21 cellular contexts compared by ENCODE assay signal in genomic region chr1:93705897-93706500, GRCh38. TPM values are rescaled to one million over a fixed set of nuclear protein-coding genes. Genes with fewer than 3 reads are reported as not detected.
DNase-seq lines count a peak whose midpoint lies in the region; ATAC-seq, FAIRE-seq and TF ChIP-seq lines count a peak whose summit lies in the region.
"Had no signal": no experiment of that assay in that cellular context is flagged by ENCODE, and none has a peak within 500 bp of the region (broad histone marks: within the 10 kb centered on the region; RNA-seq: fewer than 3 reads in every experiment).

No MANE protein-coding gene starts in this region.

- FAIRE-seq in GM12892 (lab: Jason Lieb, UNC), result peak; percentile 73

- CTCF ChIA-PET in CD8-positive, alpha-beta memory T cell (lab: Charles Lee), result no interaction called here
- CTCF ChIA-PET in Calu3 (lab: Charles Lee), result interaction anchor here (0.8 kb wide), 1 partner anchor 74 kb away, joined by 3 read pairs; no protein-coding TSS in a partner anchor

- H3K9me3 ChIP-seq in BLaER1 (no peaks in the 10 kb centered on the region), endodermal cell (ENCODE audit: control insufficient read depth, low read length) (no peaks in the 10 kb centered on the region)
- H3K9me3 ChIP-seq in CD8-positive, alpha-beta memory T cell (ENCODE audit: low read length), result no peaks in the 10 kb centered on the region
- H3K9me3 ChIP-seq: esophagus squamous epithelium, mucosa of descending colon, sigmoid colon, SK-N-SH, transverse colon had no signal

- peaks cover 100% of the 10 kb centered on the region for H3K4me1 ChIP-seq in BLaER1
- H3K4me1 ChIP-seq in endodermal cell (ENCODE audit: control insufficient read depth, insufficient read depth, low read length), result peaks cover 30% of the 10 kb centered on the region
- peaks cover 3% of the 10 kb centered on the region for H3K4me1 ChIP-seq in CD8-positive, alpha-beta memory T cell (ENCODE audit: insufficient read depth, low read length)

- TF ChIP-seq POLR2A in GM12892 (IDR thresholded peaks at IDR 0.05; ENCODE audit: low read depth, low read length), result no peak

- H3K4me1 Mint-ChIP-seq in endodermal cell (peaks cover 55% of the 10 kb centered on the region), Calu3 (ENCODE audit: low read depth, unreplicated experiment) (peaks cover 27% of the 10 kb centered on the region)
- H3K4me1 Mint-ChIP-seq in CD8-positive, alpha-beta memory T cell, result peaks cover 3 to 20% (median 7%) of the 10 kb centered on the region in 3 donors

- intact Hi-C loops in Calu3 (cut with micrococcal nuclease; ENCODE audit: unreplicated experiment), result no loop called here

- H3K27me3 ChIP-seq in BLaER1 (no peaks in the 10 kb centered on the region), endodermal cell (ENCODE audit: control insufficient read depth, insufficient read depth, low read length, poor library complexity, severe bottlenecking) (no peaks in the 10 kb centered on the region)
- H3K27me3 ChIP-seq in CD8-positive, alpha-beta memory T cell (ENCODE audit: insufficient read depth, low read length, poor library complexity, severe bottlenecking), result no peaks in the 10 kb centered on the region
- H3K27me3 ChIP-seq: esophagus squamous epithelium, sigmoid colon, transverse colon had no signal

- 85 to 100% methylated on average over 1 to 2 of the region's 2 CpGs for WGBS in endodermal cell (ENCODE audit: insufficient coverage in 1 of 2, insufficient read length in 1 of 2), 2 experiments

- no TSS peak for BruUV-seq in Calu3 (replicated peaks; lab: Mats Ljungman, UMichigan)

- POLR2A ChIA-PET in CD8-positive, alpha-beta memory T cell (lab: Charles Lee), result no interaction called here

- no peaks in the 10 kb centered on the region for H4K20me1 ChIP-seq in BLaER1

- H3K27ac ChIP-seq in BLaER1 (peak overlapping the region; percentile 61), endodermal cell (ENCODE audit: low read depth, low read length) (no peak overlapping the region)
- no peak overlapping the region for H3K27ac ChIP-seq in CD8-positive, alpha-beta memory T cell (ENCODE audit: low read depth, low read length)
- H3K27ac ChIP-seq: coronary artery, sigmoid colon, transverse colon had no signal

- no peak for ATAC-seq in HG02571 (IDR thresholded peaks at IDR 0.05; ENCODE audit: unreplicated experiment)
- ATAC-seq: activated T-helper 17 cell treated with anti-CD3 and anti-CD28 coated beads, Interleukin-2, amount 50 U/mL, for 72 hours; mucosa of descending colon had no signal

- H3K36me3 Mint-ChIP-seq in endodermal cell (ENCODE audit: low read depth) (no peaks in the 10 kb centered on the region), Calu3 (ENCODE audit: insufficient read depth, unreplicated experiment) (peaks cover 7% of the 10 kb centered on the region)
- no peaks in the 10 kb centered on the region for H3K36me3 Mint-ChIP-seq in CD8-positive, alpha-beta memory T cell

- H3K36me3 ChIP-seq in BLaER1 (no peaks in the 10 kb centered on the region), endodermal cell (ENCODE audit: control insufficient read depth, insufficient read depth, low read length) (no peaks in the 10 kb centered on the region)
- H3K36me3 ChIP-seq in CD8-positive, alpha-beta memory T cell (ENCODE audit: insufficient read depth, low read length), result no peaks in the 10 kb centered on the region
- H3K36me3 ChIP-seq: esophagus squamous epithelium, sigmoid colon, transverse colon had no signal

- H3K9ac ChIP-seq in BLaER1, result no peak overlapping the region
- H3K9ac ChIP-seq in endodermal cell (ENCODE audit: extremely low read depth, low read length, poor library complexity, severe bottlenecking), result no peak overlapping the region
- H3K9ac ChIP-seq: SK-N-SH had no signal

- peak overlapping the region; percentile 69 for H3K4me2 ChIP-seq in BLaER1
- H3K4me2 ChIP-seq: SK-N-SH had no signal

- H3K27me3 Mint-ChIP-seq in endodermal cell (ENCODE audit: insufficient read depth) (no peaks in the 10 kb centered on the region), Calu3 (ENCODE audit: unreplicated experiment) (no peaks in the 10 kb centered on the region)
- no peaks in the 10 kb centered on the region for H3K27me3 Mint-ChIP-seq in CD8-positive, alpha-beta memory T cell
- H3K27me3 Mint-ChIP-seq: activated CD4-positive, alpha-beta memory T cell treated with anti-CD3 and anti-CD28 coated beads, Interleukin-2, amount 10 ng/mL, durations not matched to agents 7 days and 5 days; activated T-helper 17 cell treated with anti-CD3 and anti-CD28 coated beads, Interleukin-2, amount 50 U/mL, for 72 hours had no signal

- H3K9me3 Mint-ChIP-seq in endodermal cell, result no peaks in the 10 kb centered on the region
- no peaks in the 10 kb centered on the region for H3K9me3 Mint-ChIP-seq in CD8-positive, alpha-beta memory T cell
- no peaks in the 10 kb centered on the region for H3K9me3 Mint-ChIP-seq in Calu3 (ENCODE audit: low read depth, unreplicated experiment)
- H3K9me3 Mint-ChIP-seq: activated CD4-positive, alpha-beta memory T cell treated with anti-CD3 and anti-CD28 coated beads, Interleukin-2, amount 10 ng/mL, durations not matched to agents 7 days and 5 days; activated T-helper 17 cell treated with anti-CD3 and anti-CD28 coated beads, Interleukin-2, amount 50 U/mL, for 72 hours had no signal

- H3K4me3 ChIP-seq in BLaER1 (no peak overlapping the region; the same call in 1 of the 2 replicates), endodermal cell (ENCODE audit: low read length) (peak overlapping the region; percentile 12)
- H3K4me3 ChIP-seq in CD8-positive, alpha-beta memory T cell (ENCODE audit: low read length), result no peak overlapping the region
- H3K4me3 ChIP-seq: coronary artery, esophagus squamous epithelium, mucosa of descending colon, sigmoid colon, transverse colon had no signal

- TF ChIP-seq CTCF in endodermal cell (conservative IDR thresholded peaks at IDR 0.05) (peak; percentile 23), Calu3 (IDR thresholded peaks at IDR 0.05; ENCODE audit: unreplicated experiment) (no peak)

- DNase-seq in GM12892 (ENCODE audit: insufficient read length), result no peak
- peak; percentile 12 for DNase-seq in NOMO-1 treated with DMSO at 0.1 percent for 48 hours (lab: John Stamatoyannopoulos, UW; ENCODE audit: unreplicated experiment)
- DNase-seq in endodermal cell, result peak; percentile 75
- DNase-seq in NCI-H345 (lab: John Stamatoyannopoulos, UW), result no peak
- DNase-seq in CD8-positive, alpha-beta memory T cell, result no peak
- no peak for DNase-seq in Calu3
- DNase-seq: activated CD4-positive, alpha-beta memory T cell treated with anti-CD3 and anti-CD28 coated beads, Interleukin-2, amount 10 ng/mL, durations not matched to agents 7 days and 5 days; amniotic stem cell; DMS153; esophagus squamous epithelium; mucosa of descending colon; NCI-H1092; occipital lobe; sigmoid colon; SK-N-SH; stimulated activated CD4-positive, alpha-beta T cell treated with anti-CD3 and anti-CD28 coated beads, Interleukin-2, amount 100 ng/mL, for 48 hours; transverse colon had no signal

- H3K4me3 Mint-ChIP-seq in endodermal cell (no peak overlapping the region), Calu3 (ENCODE audit: low read depth, unreplicated experiment) (no peak overlapping the region)
- no peak overlapping the region for H3K4me3 Mint-ChIP-seq in CD8-positive, alpha-beta memory T cell
- H3K4me3 Mint-ChIP-seq: activated CD4-positive, alpha-beta memory T cell treated with anti-CD3 and anti-CD28 coated beads, Interleukin-2, amount 10 ng/mL, durations not matched to agents 7 days and 5 days; activated T-helper 17 cell treated with anti-CD3 and anti-CD28 coated beads, Interleukin-2, amount 50 U/mL, for 72 hours had no signal

- H3K27ac Mint-ChIP-seq in endodermal cell (peak overlapping the region; percentile 79), Calu3 (ENCODE audit: unreplicated experiment) (no peak overlapping the region)
- no peak overlapping the region for H3K27ac Mint-ChIP-seq in CD8-positive, alpha-beta memory T cell
- H3K27ac Mint-ChIP-seq: activated CD4-positive, alpha-beta memory T cell treated with anti-CD3 and anti-CD28 coated beads, Interleukin-2, amount 10 ng/mL, durations not matched to agents 7 days and 5 days; activated T-helper 17 cell treated with anti-CD3 and anti-CD28 coated beads, Interleukin-2, amount 50 U/mL, for 72 hours had no signal

RNA-seq across cellular contexts. Expression of gene BCAR3, which starts 24.4 kb away (rescaled TPM):
- polyA plus RNA-seq in GM12892 (2012; ENCODE audit: missing spikeins), result 3.5 TPM
- total RNA-seq in endodermal cell, result 10 to 100 TPM; 32.7 to 48.7 TPM
- polyA plus RNA-seq in endodermal cell (2013, experiment 1 of 2), result 23.9 TPM
- 30.7 TPM for polyA plus RNA-seq in endodermal cell (2013, experiment 2 of 2)
- total RNA-seq in CD8-positive, alpha-beta memory T cell, result under 1 TPM; 0.62 to 0.77 TPM
- 0.32 TPM for polyA plus RNA-seq in CD8-positive, alpha-beta memory T cell
- total RNA-seq in Calu3 (2022), result 15.6 and 15.7 TPM in 2 replicates

Comparison
In these comparisons a context has a peak if more than half of its experiments do, and no peak if none do; other contexts are left out.
1. DNase-seq: peak in NOMO-1 treated with DMSO at 0.1 percent for 48 hours (single experiment) and endodermal cell (single experiment); none in GM12892 (single experiment), NCI-H345 (single experiment), CD8-positive, alpha-beta memory T cell (0 of 5) and Calu3 (single experiment).